ENCODE assay signal across 9 cellular contexts in the genomic region with DNA sequence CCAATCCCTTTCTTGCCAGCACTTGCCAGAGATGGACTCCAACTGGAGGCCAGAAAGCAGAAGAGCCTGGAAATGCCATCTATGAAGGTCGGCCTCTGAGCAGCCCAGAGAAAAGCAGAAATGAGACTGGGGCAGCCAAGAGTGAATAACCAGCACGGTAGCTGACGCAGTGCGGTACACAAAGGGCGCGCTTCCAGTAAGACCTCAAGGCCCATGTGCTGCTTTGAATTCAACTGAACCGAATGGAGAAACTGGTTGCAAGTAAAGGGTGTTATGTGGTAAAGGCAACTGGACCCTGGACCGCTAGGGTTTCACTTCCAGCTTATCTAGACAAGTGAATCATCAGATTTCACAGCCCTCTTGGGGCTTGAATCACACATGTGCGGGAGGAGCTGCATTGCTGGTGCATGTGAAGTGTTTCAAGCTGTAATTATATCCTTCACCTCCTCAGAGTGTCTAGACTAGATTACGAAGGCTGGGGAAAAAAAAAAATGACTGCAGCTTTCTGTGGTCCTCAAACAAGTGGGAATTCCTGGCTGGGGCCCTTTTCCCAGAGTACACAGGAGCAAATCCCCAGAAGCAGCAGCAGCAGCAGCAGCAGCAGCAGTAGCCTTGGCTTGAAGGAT.
DNase-seq lines count a peak whose midpoint lies in the region; ATAC-seq, FAIRE-seq and TF ChIP-seq lines count a peak whose summit lies in the region.
"Had no signal": no experiment of that assay in that cellular context is flagged by ENCODE, and none has a peak within 500 bp of the region (broad histone marks: within the 10 kb centered on the region; RNA-seq: fewer than 3 reads in every experiment).

No MANE protein-coding gene starts in this region.

- no peaks in the 10 kb centered on the region for H3K36me3 ChIP-seq in bronchial epithelial cell (ENCODE audit: control insufficient read depth, insufficient read depth, low read length)

- intact Hi-C loops in posterior vena cava (cut with DNase I), result loop anchor here in 1 of 2 donors (2.0 kb wide), 1 partner anchor 41 kb away; no protein-coding TSS in a partner anchor

- peak; percentile 92 for DNase-seq in AG09319 (ENCODE audit: extremely low read depth, low read depth)
- DNase-seq in NCI-H2196 (lab: John Stamatoyannopoulos, UW; ENCODE audit: unreplicated experiment), result peak; percentile 57
- DNase-seq in bronchial epithelial cell (ENCODE audit: low read depth), result peak; percentile 95
- DNase-seq in posterior vena cava (ENCODE audit: low spot score), result peak; percentile 89
- no peak for DNase-seq in COLO668 (lab: John Stamatoyannopoulos, UW; ENCODE audit: unreplicated experiment)
- DNase-seq in NCI-H2081 (lab: John Stamatoyannopoulos, UW), result no peak

- H3K27me3 ChIP-seq in bronchial epithelial cell (ENCODE audit: control insufficient read depth, insufficient read depth, low read length), result no peaks in the 10 kb centered on the region

- no peak for TF ChIP-seq CTCF in AG09319 (IDR thresholded peaks at IDR 0.05; ENCODE audit: low read depth, low read length)
- peak; percentile 13 for TF ChIP-seq CTCF in bronchial epithelial cell (IDR thresholded peaks at IDR 0.05; ENCODE audit: insufficient read depth, low read length, severe bottlenecking)

- no peak overlapping the region for H3K4me3 ChIP-seq in bronchial epithelial cell (ENCODE audit: low read depth, low read length)

- ATAC-seq in GM19025 (IDR thresholded peaks at IDR 0.05; ENCODE audit: low read depth, unreplicated experiment) (peak; percentile 92), HG03025 (IDR thresholded peaks at IDR 0.05; ENCODE audit: low FRiP score, unreplicated experiment) (peak; percentile 99)
- ATAC-seq: HCT116 had no signal

- peak; percentile 94 for FAIRE-seq in bronchial epithelial cell (lab: Jason Lieb, UNC)

Comparison
In these comparisons a context has a peak if more than half of its experiments do, and no peak if none do; other contexts are left out.
1. DNase-seq: peak in AG09319 (single experiment), NCI-H2196 (single experiment), bronchial epithelial cell (single experiment) and posterior vena cava (single experiment); none in COLO668 (single experiment) and NCI-H2081 (0 of 2).